ENCODE assay signal across 24 cellular contexts in genomic region chr20:48364688-48365421, GRCh38.
A peak's percentile ranks its signal among the peaks of the same experiment; 100 is the strongest.
DNase-seq lines count a peak whose midpoint lies in the region; ATAC-seq and TF ChIP-seq lines count a peak whose summit lies in the region.
"Had no signal": no experiment of that assay in that cellular context is flagged by ENCODE, and none has a peak within 500 bp of the region (broad histone marks: within the 10 kb centered on the region; RNA-seq: fewer than 3 reads in every experiment).

No MANE protein-coding gene starts in this region.

- no peaks in the 10 kb centered on the region for H3K27me3 Mint-ChIP-seq in activated B cell treated with CpG ODN at 0.5 μM for 24 hours
- no peaks in the 10 kb centered on the region for H3K27me3 Mint-ChIP-seq in stimulated activated memory B cell treated with anti-CD40 and anti-IgM and Interleukin-4, amounts not matched to agents 10 μg/mL and 1 μg/mL and 100 μg/mL, for 72 hours

- CTCF ChIA-PET in activated B cell treated with CpG ODN at 0.5 μM for 24 hours (lab: Charles Lee), result interaction anchor here (0.7 to 1.0 kb wide), 2 partner anchors 36 to 462 kb away, joined by 3 read pairs; no protein-coding TSS in a partner anchor

- H3K27ac Mint-ChIP-seq in activated B cell treated with CpG ODN at 0.5 μM for 24 hours, result peak overlapping the region; percentile 78
- peak overlapping the region; percentile 66 for H3K27ac Mint-ChIP-seq in stimulated activated memory B cell treated with anti-CD40 and anti-IgM and Interleukin-4, amounts not matched to agents 10 μg/mL and 1 μg/mL and 100 μg/mL, for 72 hours
- H3K27ac Mint-ChIP-seq: activated CD8-positive, alpha-beta T cell treated with anti-CD3 and anti-CD28 coated beads for 36 hours; activated naive CD4-positive, alpha-beta T cell treated with anti-CD3 and anti-CD28 coated beads, Interleukin-2, amount 50 U/mL, for 24 hours; activated T-helper 17 cell treated with anti-CD3 and anti-CD28 coated beads, Interleukin-2, amount 50 U/mL, for 72 hours; naive thymus-derived CD4-positive, alpha-beta T cell had no signal

- peak overlapping the region; percentile 36 for H3K4me3 Mint-ChIP-seq in activated B cell treated with CpG ODN at 0.5 μM for 24 hours
- H3K4me3 Mint-ChIP-seq in stimulated activated memory B cell treated with anti-CD40 and anti-IgM and Interleukin-4, amounts not matched to agents 10 μg/mL and 1 μg/mL and 100 μg/mL, for 72 hours, result peak overlapping the region; percentile 4
- H3K4me3 Mint-ChIP-seq: activated CD8-positive, alpha-beta T cell treated with anti-CD3 and anti-CD28 coated beads for 36 hours; activated naive CD4-positive, alpha-beta T cell treated with anti-CD3 and anti-CD28 coated beads, Interleukin-2, amount 50 U/mL, for 24 hours; activated T-helper 17 cell treated with anti-CD3 and anti-CD28 coated beads, Interleukin-2, amount 50 U/mL, for 72 hours; naive thymus-derived CD4-positive, alpha-beta T cell had no signal

- H3K4me1 Mint-ChIP-seq in activated B cell treated with CpG ODN at 0.5 μM for 24 hours, result peaks cover 75% of the 10 kb centered on the region
- H3K4me1 Mint-ChIP-seq in stimulated activated memory B cell treated with anti-CD40 and anti-IgM and Interleukin-4, amounts not matched to agents 10 μg/mL and 1 μg/mL and 100 μg/mL, for 72 hours, result peaks cover 51% of the 10 kb centered on the region
- H3K4me1 Mint-ChIP-seq: activated T-helper 17 cell treated with anti-CD3 and anti-CD28 coated beads, Interleukin-2, amount 50 U/mL, for 72 hours had no signal

- TF ChIP-seq CTCF in GM12864 (IDR thresholded peaks at IDR 0.05; ENCODE audit: low read depth, low read length, missing control alignments) (no peak), GM20000 (IDR thresholded peaks at IDR 0.05; ENCODE audit: extremely low read depth, missing control alignments) (no peak), activated B cell treated with CpG ODN at 0.5 μM for 24 hours (IDR thresholded peaks at IDR 0.05) (no peak)

- no peak overlapping the region for H3K4me3 ChIP-seq in GM12864 (ENCODE audit: low read depth, low read length)
- H3K4me3 ChIP-seq: HAP-1, left lung, MG63, SK-N-MC, skin epidermis, transverse colon had no signal

- ATAC-seq in activated B cell treated with CpG ODN at 0.5 μM for 24 hours (ENCODE audit: low read depth), result peak; percentile 29
- ATAC-seq in stimulated activated memory B cell treated with anti-CD40 and anti-IgM and Interleukin-4, amounts not matched to agents 10 μg/mL and 1 μg/mL and 100 μg/mL, for 72 hours, result peak; percentile 84
- ATAC-seq: activated CD8-positive, alpha-beta T cell treated with anti-CD3 and anti-CD28 coated beads for 36 hours; activated T-helper 17 cell treated with anti-CD3 and anti-CD28 coated beads, Interleukin-2, amount 50 U/mL, for 72 hours; left lung; naive thymus-derived CD4-positive, alpha-beta T cell had no signal

- H3K9me3 Mint-ChIP-seq in activated B cell treated with CpG ODN at 0.5 μM for 24 hours, result no peaks in the 10 kb centered on the region
- peaks cover 6% of the 10 kb centered on the region for H3K9me3 Mint-ChIP-seq in stimulated activated memory B cell treated with anti-CD40 and anti-IgM and Interleukin-4, amounts not matched to agents 10 μg/mL and 1 μg/mL and 100 μg/mL, for 72 hours
- H3K9me3 Mint-ChIP-seq: activated naive CD4-positive, alpha-beta T cell treated with anti-CD3 and anti-CD28 coated beads, Interleukin-2, amount 50 U/mL, for 24 hours; activated T-helper 17 cell treated with anti-CD3 and anti-CD28 coated beads, Interleukin-2, amount 50 U/mL, for 72 hours had no signal

- H3K36me3 Mint-ChIP-seq in activated B cell treated with CpG ODN at 0.5 μM for 24 hours (ENCODE audit: low read depth), result peaks cover 43% of the 10 kb centered on the region
- peaks cover 29% of the 10 kb centered on the region for H3K36me3 Mint-ChIP-seq in stimulated activated memory B cell treated with anti-CD40 and anti-IgM and Interleukin-4, amounts not matched to agents 10 μg/mL and 1 μg/mL and 100 μg/mL, for 72 hours
- H3K36me3 Mint-ChIP-seq: activated naive CD4-positive, alpha-beta T cell treated with anti-CD3 and anti-CD28 coated beads, Interleukin-2, amount 50 U/mL, for 24 hours; naive thymus-derived CD4-positive, alpha-beta T cell had no signal

- intact Hi-C loops in activated B cell treated with CpG ODN at 0.5 μM for 24 hours (cut with micrococcal nuclease), result loop anchor here (5.0 to 10.0 kb wide), 2 partner anchors 57 to 560 kb away; partner anchors contain the start of gene ARFGEF2

- POLR2A ChIA-PET in activated B cell treated with CpG ODN at 0.5 μM for 24 hours (lab: Charles Lee), result interaction anchor here (0.9 kb wide), 1 partner anchor 700 kb away, joined by 3 read pairs; no protein-coding TSS in a partner anchor

- DNase-seq in GM12864 (ENCODE audit: low read depth), result peak; percentile 61
- DNase-seq in GM20000 (ENCODE audit: low spot score), result peak; percentile 66
- no peak for DNase-seq in activated B cell treated with CpG ODN at 0.5 μM for 24 hours
- no peak for DNase-seq in NCI-H187 treated with DMSO at 0.1 percent for 48 hours (lab: John Stamatoyannopoulos, UW)
- no peak for DNase-seq in NCI-H1436 (lab: John Stamatoyannopoulos, UW)
- DNase-seq in stimulated activated CD8-positive, alpha-beta memory T cell treated with anti-CD3 and anti-CD28 coated beads, Interleukin-4, amount 100 ng/mL, for 48 hours, result no peak
- DNase-seq: activated CD8-positive, alpha-beta T cell treated with anti-CD3 and anti-CD28 coated beads for 36 hours; aorta; Calu3; effector CD4-positive, alpha-beta T cell; KG1; left lung; MG63; naive thymus-derived CD4-positive, alpha-beta T cell; NCI-H1105 treated with DMSO at 0.1 percent for 48 hours; OCI-M1; T-helper 2 cell; transverse colon had no signal

Comparison
In these comparisons a context has a peak if more than half of its experiments do, and no peak if none do; other contexts are left out.
1. DNase-seq: peak in GM12864 (single experiment) and GM20000 (single experiment); none in activated B cell treated with CpG ODN at 0.5 μM for 24 hours (single experiment), NCI-H187 treated with DMSO at 0.1 percent for 48 hours (single experiment), NCI-H1436 (single experiment) and stimulated activated CD8-positive, alpha-beta memory T cell treated with anti-CD3 and anti-CD28 coated beads, Interleukin-4, amount 100 ng/mL, for 48 hours (single experiment).